In genomic region chr1:184033711-184034167, GRCh38 we compare ENCODE assay signal across 1 cellular context.
TF ChIP-seq lines count a peak whose summit lies in the region.

No MANE protein-coding gene starts in this region.

TF ChIP-seq in HepG2, 621 proteins besides CTCF, POLR2A, EP300 and RAD21:
- no peak for TF ChIP-seq SP2 (CRISPR knock-in tag; IDR thresholded peaks at IDR 0.05)
- no peak for TF ChIP-seq BRF2 (CRISPR knock-in tag; IDR thresholded peaks at IDR 0.05)
- no peak for TF ChIP-seq RAD51 (IDR thresholded peaks at IDR 0.05; ENCODE audit: borderline replicate concordance)
- TF ChIP-seq CENPT (CRISPR knock-in tag; IDR thresholded peaks at IDR 0.05; ENCODE audit: low read depth) = no peak
- no peak for TF ChIP-seq ZNF780A (CRISPR knock-in tag; IDR thresholded peaks at IDR 0.05)
- no peak for TF ChIP-seq ZNF577 (CRISPR knock-in tag; IDR thresholded peaks at IDR 0.05; ENCODE audit: borderline replicate concordance, low read depth)
- no peak for TF ChIP-seq SMYD3 (CRISPR knock-in tag; IDR thresholded peaks at IDR 0.05)
- no peak for TF ChIP-seq ZNF326 (CRISPR knock-in tag; IDR thresholded peaks at IDR 0.05; ENCODE audit: borderline replicate concordance)
- no peak for TF ChIP-seq ONECUT2 (CRISPR knock-in tag; IDR thresholded peaks at IDR 0.05)
- no peak for TF ChIP-seq ZBTB3 (CRISPR knock-in tag; IDR thresholded peaks at IDR 0.05; ENCODE audit: borderline replicate concordance, low read depth)
- no peak for TF ChIP-seq ZBTB7A (CRISPR knock-in tag; IDR thresholded peaks at IDR 0.05)
- TF ChIP-seq PAF1 (CRISPR knock-in tag; IDR thresholded peaks at IDR 0.05) = no peak
- TF ChIP-seq ZNF619 (CRISPR knock-in tag; IDR thresholded peaks at IDR 0.05) = no peak
- no peak for TF ChIP-seq ZNF512 (CRISPR knock-in tag; IDR thresholded peaks at IDR 0.05)
